2 cellular contexts compared by ENCODE assay signal in the genomic region with DNA sequence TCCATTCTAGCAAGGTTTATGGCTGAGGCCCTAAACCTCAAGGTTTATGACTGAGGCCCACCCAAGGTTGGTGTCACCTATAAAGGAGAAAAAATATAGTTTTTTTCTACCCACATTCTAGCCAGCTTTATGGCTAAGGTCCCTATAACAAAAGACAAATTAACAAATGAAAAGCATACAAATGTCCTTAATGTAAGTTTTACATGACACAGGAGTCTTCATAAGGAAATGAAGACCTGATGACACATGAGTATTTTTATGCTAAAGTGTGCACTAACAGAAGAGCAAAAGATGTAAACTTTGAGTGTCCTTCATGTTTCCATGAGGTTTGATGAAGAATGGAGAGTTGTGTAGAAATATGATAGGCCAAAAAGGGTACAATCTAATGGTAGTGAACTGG.
TF ChIP-seq lines count a peak whose summit lies in the region.

No MANE protein-coding gene starts in this region.

TF ChIP-seq in GM23338, 12 proteins besides CTCF, POLR2A, EP300 and RAD21:
- TF ChIP-seq JUNB (IDR thresholded peaks at IDR 0.05; ENCODE audit: unreplicated experiment), result no peak
- TF ChIP-seq CREB1 (CRISPR knock-in tag; IDR thresholded peaks at IDR 0.05; ENCODE audit: low read depth), result no peak
- TF ChIP-seq NANOG (IDR thresholded peaks at IDR 0.05; ENCODE audit: borderline replicate concordance), result peak; percentile 91
- TF ChIP-seq EZH2phosphoT487 (IDR thresholded peaks at IDR 0.05; ENCODE audit: unreplicated experiment), result no peak

TF ChIP-seq in H1, 55 proteins besides CTCF, POLR2A, EP300 and RAD21:
- TF ChIP-seq POU5F1 (IDR thresholded peaks at IDR 0.05; ENCODE audit: low read depth, low read length) (no peak), RFX5 (IDR thresholded peaks at IDR 0.05; ENCODE audit: borderline replicate concordance, low read depth, low read length) (no peak), SRF (IDR thresholded peaks at IDR 0.05; ENCODE audit: low read depth, low read length) (no peak), SP1 (IDR thresholded peaks at IDR 0.05; ENCODE audit: low read depth, low read length) (no peak), CTBP2 (IDR thresholded peaks at IDR 0.05; ENCODE audit: borderline replicate concordance, insufficient read depth, insufficient read length, low read length) (no peak), RBBP5 (IDR thresholded peaks at IDR 0.05; ENCODE audit: borderline replicate concordance, low read depth, low read length) (no peak), CBX8 (IDR thresholded peaks at IDR 0.05; ENCODE audit: borderline replicate concordance, low read depth, low read length) (no peak)
